9 cellular contexts compared by ENCODE assay signal in the genomic region with DNA sequence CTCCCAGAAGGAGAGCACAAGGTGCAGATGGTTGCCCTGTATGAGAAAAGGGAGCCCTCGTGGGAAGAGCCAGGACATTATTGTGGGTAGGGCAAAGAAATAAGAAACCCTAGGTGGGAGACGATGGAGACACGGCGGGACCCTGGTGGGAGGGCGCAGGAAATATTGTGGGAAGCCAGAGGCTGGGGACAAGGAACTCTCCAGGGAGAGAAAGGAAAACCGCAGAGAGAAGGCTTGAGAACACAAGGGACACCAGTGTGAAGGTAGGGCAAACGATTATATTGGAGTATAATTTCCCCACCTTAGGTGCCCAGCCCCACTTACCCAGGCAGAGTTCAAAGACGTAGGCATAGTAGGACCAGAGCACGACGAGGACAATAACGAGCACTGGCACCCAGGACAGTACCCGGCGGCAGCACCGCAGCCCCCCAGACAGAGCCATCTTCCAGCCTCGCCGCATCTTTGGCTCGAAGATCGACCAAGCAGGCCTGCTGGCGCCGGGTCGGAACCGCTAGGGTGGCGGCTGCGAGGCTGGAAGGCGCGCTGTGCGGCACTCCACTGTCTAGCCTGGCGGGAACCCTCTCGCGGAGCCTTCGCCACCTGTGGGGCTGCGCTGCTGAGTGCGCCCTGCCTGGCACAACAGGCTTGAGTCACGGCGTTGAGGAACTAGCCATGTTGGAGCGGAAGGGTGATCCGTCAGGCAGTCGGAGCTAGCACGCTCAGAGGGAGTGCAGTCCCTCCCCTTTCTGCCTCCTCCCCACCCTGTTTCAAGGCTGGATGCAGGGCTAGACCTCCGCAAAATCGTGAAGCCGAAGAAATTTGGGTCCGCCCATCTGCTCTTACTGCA. TPM values are rescaled to one million over a fixed set of nuclear protein-coding genes. Genes with fewer than 3 reads are reported as not detected.
A peak's percentile ranks its signal among the peaks of the same experiment; 100 is the strongest.
DNase-seq lines count a peak whose midpoint lies in the region; ATAC-seq and TF ChIP-seq lines count a peak whose summit lies in the region.
"Had no signal": no experiment of that assay in that cellular context is flagged by ENCODE, and none has a peak within 500 bp of the region (broad histone marks: within the 10 kb centered on the region; RNA-seq: fewer than 3 reads in every experiment).

A gene with protein sequence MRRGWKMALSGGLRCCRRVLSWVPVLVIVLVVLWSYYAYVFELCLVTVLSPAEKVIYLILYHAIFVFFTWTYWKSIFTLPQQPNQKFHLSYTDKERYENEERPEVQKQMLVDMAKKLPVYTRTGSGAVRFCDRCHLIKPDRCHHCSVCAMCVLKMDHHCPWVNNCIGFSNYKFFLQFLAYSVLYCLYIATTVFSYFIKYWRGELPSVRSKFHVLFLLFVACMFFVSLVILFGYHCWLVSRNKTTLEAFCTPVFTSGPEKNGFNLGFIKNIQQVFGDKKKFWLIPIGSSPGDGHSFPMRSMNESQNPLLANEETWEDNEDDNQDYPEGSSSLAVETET (minus strand): TSS at position 473 of the 847 bp plus-strand sequence. CDS start 13 bp downstream, at position 460.

- H3K9me3 ChIP-seq in left ventricle myocardium inferior (replicated peaks) = peaks cover 5% of the 10 kb centered on the region

- peak; percentile 25 for TF ChIP-seq CTCF in left ventricle myocardium inferior (IDR thresholded peaks at IDR 0.05; ENCODE audit: borderline replicate concordance)

- H3K27me3 Mint-ChIP-seq in activated naive CD8-positive, alpha-beta T cell treated with anti-CD3 and anti-CD28 coated beads, Interleukin-2, amount 50 U/mL, for 24 hours = no peaks in the 10 kb centered on the region

- no peaks in the 10 kb centered on the region for H3K9me3 Mint-ChIP-seq in activated naive CD8-positive, alpha-beta T cell treated with anti-CD3 and anti-CD28 coated beads, Interleukin-2, amount 50 U/mL, for 24 hours

- H3K36me3 Mint-ChIP-seq in activated naive CD8-positive, alpha-beta T cell treated with anti-CD3 and anti-CD28 coated beads, Interleukin-2, amount 50 U/mL, for 24 hours (ENCODE audit: low read depth) = no peaks in the 10 kb centered on the region

- H3K4me3 ChIP-seq in H7 (ENCODE audit: insufficient read depth, low read depth, low read length) (peak within 1 kb of the TSS; percentile 73), left ventricle myocardium inferior (peak within 1 kb of the TSS; percentile 70)

- intact Hi-C loops in left ventricle myocardium inferior (cut with micrococcal nuclease) = no loop called here
- intact Hi-C loops in posterior cingulate gyrus (cut with DNase I) = no loop called here

- H3K27ac ChIP-seq in left ventricle myocardium inferior (replicated peaks) = peak within 1 kb of the TSS; percentile 82

- H3K4me3 Mint-ChIP-seq in activated naive CD8-positive, alpha-beta T cell treated with anti-CD3 and anti-CD28 coated beads, Interleukin-2, amount 50 U/mL, for 24 hours = peak within 1 kb of the TSS; percentile 76

- H3K4me1 ChIP-seq in left ventricle myocardium inferior = peaks cover 3% of the 10 kb centered on the region

- ATAC-seq in activated naive CD8-positive, alpha-beta T cell treated with anti-CD3 and anti-CD28 coated beads, Interleukin-2, amount 50 U/mL, for 24 hours = peak; percentile 93
- no peak for ATAC-seq in GM18873 (IDR thresholded peaks at IDR 0.05; ENCODE audit: low FRiP score, unreplicated experiment)

- DNase-seq in H7 (peak; percentile 58), SHP77 (lab: John Stamatoyannopoulos, UW) (peak; percentile 21 to 43), left ventricle myocardium inferior (peak; percentile 54), posterior cingulate gyrus (peak; percentile 30 to 95 (median 68)), ureter (ENCODE audit: low spot score) (peak; percentile 61), A172 (ENCODE audit: low spot score) (no peak)
- peak; percentile 31 for DNase-seq in activated naive CD8-positive, alpha-beta T cell treated with anti-CD3 and anti-CD28 coated beads, Interleukin-2, amount 50 U/mL, for 24 hours

- peaks cover 12% of the 10 kb centered on the region for H3K4me1 Mint-ChIP-seq in activated naive CD8-positive, alpha-beta T cell treated with anti-CD3 and anti-CD28 coated beads, Interleukin-2, amount 50 U/mL, for 24 hours

- H3K27ac Mint-ChIP-seq in activated naive CD8-positive, alpha-beta T cell treated with anti-CD3 and anti-CD28 coated beads, Interleukin-2, amount 50 U/mL, for 24 hours = peak within 1 kb of the TSS; percentile 64

- no peaks in the 10 kb centered on the region for H3K36me3 ChIP-seq in H7 (replicated peaks; ENCODE audit: control insufficient read depth, insufficient read depth, low read length)
- no peaks in the 10 kb centered on the region for H3K36me3 ChIP-seq in left ventricle myocardium inferior

- H3K27me3 ChIP-seq in H7 (ENCODE audit: control insufficient read depth, insufficient read depth, low read length) (no peaks in the 10 kb centered on the region), left ventricle myocardium inferior (ENCODE audit: low read depth) (no peaks in the 10 kb centered on the region)

RNA-seq across cellular contexts. Expression of the gene that starts here (rescaled TPM):
- total RNA-seq in H7 (2014; rRNA removed; shearing (Covaris generic)) = 1.5 and 2.2 TPM in 2 replicates
- total RNA-seq in left ventricle myocardium inferior (3.1 TPM), ureter (1.8 TPM)
- total RNA-seq in A172 (2014; rRNA removed; shearing (Covaris generic)) = not detected in 2 replicates
- total RNA-seq: NCI-H460 had no signal
